8 cellular contexts compared by ENCODE assay signal in genomic region chr11:2156416-2157182, GRCh38. TPM values are rescaled to one million over a fixed set of nuclear protein-coding genes. Genes with fewer than 3 reads are reported as not detected.
A peak's percentile ranks its signal among the peaks of the same experiment; 100 is the strongest.
DNase-seq lines count a peak whose midpoint lies in the region; ATAC-seq lines count a peak whose summit lies in the region.

No MANE protein-coding gene starts in this region.

- no peak for ATAC-seq in activated CD8-positive, alpha-beta T cell treated with anti-CD3 and anti-CD28 coated beads, Interleukin-2, amount 10 ng/mL, durations not matched to agents 7 days and 5 days
- no peak for ATAC-seq in effector memory CD8-positive, alpha-beta T cell (replicated peaks)
- ATAC-seq in GM19452 (IDR thresholded peaks at IDR 0.05; ENCODE audit: unreplicated experiment), result no peak

- POLR2A ChIA-PET in activated CD8-positive, alpha-beta T cell treated with anti-CD3 and anti-CD28 coated beads, Interleukin-2, amount 10 ng/mL, durations not matched to agents 7 days and 5 days (lab: Charles Lee), result no interaction called here

- peaks cover 3% of the 10 kb centered on the region for H3K4me1 Mint-ChIP-seq in activated CD8-positive, alpha-beta T cell treated with anti-CD3 and anti-CD28 coated beads, Interleukin-2, amount 10 ng/mL, durations not matched to agents 7 days and 5 days (ENCODE audit: low read depth)
- H3K4me1 Mint-ChIP-seq in effector memory CD8-positive, alpha-beta T cell (ENCODE audit: low read depth in 2 of 2), result peaks cover 6% of the 10 kb centered on the region in 2 donors

- no peak overlapping the region for H3K4me3 Mint-ChIP-seq in activated CD8-positive, alpha-beta T cell treated with anti-CD3 and anti-CD28 coated beads, Interleukin-2, amount 10 ng/mL, durations not matched to agents 7 days and 5 days
- H3K4me3 Mint-ChIP-seq in effector memory CD8-positive, alpha-beta T cell, result no peak overlapping the region

- CTCF ChIA-PET in activated CD8-positive, alpha-beta T cell treated with anti-CD3 and anti-CD28 coated beads, Interleukin-2, amount 10 ng/mL, durations not matched to agents 7 days and 5 days (lab: Charles Lee), result interaction anchor here (0.6 to 3.3 kb wide), 8 partner anchors 9 to 324 kb away, joined by 3 to 23 read pairs (median 3); no protein-coding TSS in a partner anchor

- H3K27ac ChIP-seq in substantia nigra (ENCODE audit: low read depth, low read length, poor library complexity, severe bottlenecking), result no peak overlapping the region

- no peaks in the 10 kb centered on the region for H3K27me3 Mint-ChIP-seq in activated CD8-positive, alpha-beta T cell treated with anti-CD3 and anti-CD28 coated beads, Interleukin-2, amount 10 ng/mL, durations not matched to agents 7 days and 5 days (ENCODE audit: low read depth)
- H3K27me3 Mint-ChIP-seq in effector memory CD8-positive, alpha-beta T cell, result peaks cover 0 to 21% of the 10 kb centered on the region in 2 donors

- H3K9me3 Mint-ChIP-seq in activated CD8-positive, alpha-beta T cell treated with anti-CD3 and anti-CD28 coated beads, Interleukin-2, amount 10 ng/mL, durations not matched to agents 7 days and 5 days (ENCODE audit: insufficient read depth), result no peaks in the 10 kb centered on the region
- no peaks in the 10 kb centered on the region for H3K9me3 Mint-ChIP-seq in effector memory CD8-positive, alpha-beta T cell

- DNase-seq in NCI-H146 (lab: John Stamatoyannopoulos, UW) (peak; percentile 47), NCI-H146 treated with DMSO at 0.1 percent for 48 hours (lab: John Stamatoyannopoulos, UW; ENCODE audit: unreplicated experiment) (no peak), NCI-H2029 (lab: John Stamatoyannopoulos, UW) (peak; percentile 33), midbrain (lab: John Stamatoyannopoulos, UW) (peak; percentile 22), substantia nigra (lab: John Stamatoyannopoulos, UW) (peak in 35 of 49 donors; percentile 1 to 74 (median 44))
- DNase-seq in activated CD8-positive, alpha-beta T cell treated with anti-CD3 and anti-CD28 coated beads, Interleukin-2, amount 10 ng/mL, durations not matched to agents 7 days and 5 days, result peak; percentile 70
- DNase-seq in effector memory CD8-positive, alpha-beta T cell, result peak; percentile 45 to 61 (median 46)

- no peaks in the 10 kb centered on the region for H3K36me3 Mint-ChIP-seq in activated CD8-positive, alpha-beta T cell treated with anti-CD3 and anti-CD28 coated beads, Interleukin-2, amount 10 ng/mL, durations not matched to agents 7 days and 5 days (ENCODE audit: low read depth)
- H3K36me3 Mint-ChIP-seq in effector memory CD8-positive, alpha-beta T cell (ENCODE audit: insufficient read depth), result peaks cover 3% of the 10 kb centered on the region

- no peak overlapping the region for H3K27ac Mint-ChIP-seq in activated CD8-positive, alpha-beta T cell treated with anti-CD3 and anti-CD28 coated beads, Interleukin-2, amount 10 ng/mL, durations not matched to agents 7 days and 5 days
- no peak overlapping the region for H3K27ac Mint-ChIP-seq in effector memory CD8-positive, alpha-beta T cell

RNA-seq across cellular contexts. Expression of gene INS, which starts 4.4 kb away (rescaled TPM):
- not detected for total RNA-seq in activated CD8-positive, alpha-beta T cell treated with anti-CD3 and anti-CD28 coated beads, Interleukin-2, amount 10 ng/mL, durations not matched to agents 7 days and 5 days

RNA-seq across cellular contexts. Expression of gene TH, which starts 15.0 kb away (rescaled TPM):
- total RNA-seq in activated CD8-positive, alpha-beta T cell treated with anti-CD3 and anti-CD28 coated beads, Interleukin-2, amount 10 ng/mL, durations not matched to agents 7 days and 5 days, result not detected

RNA-seq across cellular contexts. Expression of gene IGF2, which starts 17.4 kb away (rescaled TPM):
- not detected for total RNA-seq in activated CD8-positive, alpha-beta T cell treated with anti-CD3 and anti-CD28 coated beads, Interleukin-2, amount 10 ng/mL, durations not matched to agents 7 days and 5 days
